ENCODE assay signal across 12 cellular contexts in the genomic region with DNA sequence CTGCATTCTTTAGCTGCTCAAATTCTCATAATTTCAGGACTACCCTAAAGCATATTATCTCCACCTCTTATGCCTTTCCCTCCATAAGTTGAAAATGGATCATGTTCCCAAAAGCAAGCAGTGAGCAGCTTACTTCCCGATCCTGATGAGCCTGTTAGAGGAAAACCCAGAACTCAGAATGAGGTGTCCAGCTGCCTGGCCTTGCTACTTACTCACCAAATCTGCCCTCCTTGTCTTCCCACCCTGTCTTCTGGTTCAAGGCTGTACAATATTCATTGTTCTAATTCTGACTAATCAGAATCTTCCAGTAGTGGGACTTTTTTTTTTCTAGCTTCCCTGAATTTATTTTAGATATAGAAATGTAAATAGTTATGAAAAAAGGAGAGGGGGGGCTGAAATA. TPM values are rescaled to one million over a fixed set of nuclear protein-coding genes. Genes with fewer than 3 reads are reported as not detected.
DNase-seq lines count a peak whose midpoint lies in the region; ATAC-seq, FAIRE-seq and TF ChIP-seq lines count a peak whose summit lies in the region.
"Had no signal": no experiment of that assay in that cellular context is flagged by ENCODE, and none has a peak within 500 bp of the region (broad histone marks: within the 10 kb centered on the region; RNA-seq: fewer than 3 reads in every experiment).

No MANE protein-coding gene starts in this region.

- H3K4me3 ChIP-seq in ACC112 (ENCODE audit: low read depth, low read length) (peak overlapping the region; percentile 42; the same call in 1 of the 2 replicates), astrocyte (ENCODE audit: insufficient read depth, low read depth, low read length) (peak overlapping the region; percentile 27), lung (no peak overlapping the region), H7 (ENCODE audit: insufficient read depth, low read depth, low read length) (no peak overlapping the region)

- peak overlapping the region; percentile 98 for H3K27ac ChIP-seq in ACC112 (ENCODE audit: low read depth, low read length)
- H3K27ac ChIP-seq in astrocyte (ENCODE audit: low read depth, low read length), result peak overlapping the region; percentile 86
- H3K27ac ChIP-seq in lung (ENCODE audit: low read depth in 1 of 2, low read length in 1 of 2), result peak overlapping the region; percentile 83 to 86

- peak overlapping the region; percentile 26 for H2AFZ ChIP-seq in ACC112 (ENCODE audit: low read length, unreplicated experiment)
- peak overlapping the region; percentile 43 for H2AFZ ChIP-seq in astrocyte (ENCODE audit: low read depth, low read length)

- 30 to 49% methylated on average over 1 of the region's 1 CpG for WGBS in lung, 2 donors

- H3K79me2 ChIP-seq in ACC112 (ENCODE audit: control insufficient read depth, insufficient read depth, low read length, unreplicated experiment) (no peaks in the 10 kb centered on the region), astrocyte (ENCODE audit: insufficient read depth, low read length) (no peaks in the 10 kb centered on the region)

- TF ChIP-seq CTCF in astrocyte (IDR thresholded peaks at IDR 0.05; ENCODE audit: insufficient read depth, low read depth, low read length), result no peak
- TF ChIP-seq CTCF in lung (IDR thresholded peaks at IDR 0.05; ENCODE audit: control extremely low read depth, extremely low read depth), result no peak

- peaks cover 33% of the 10 kb centered on the region for H3K4me1 Mint-ChIP-seq in astrocyte (ENCODE audit: low read depth, unreplicated experiment)

- H4K20me1 ChIP-seq in astrocyte (ENCODE audit: insufficient read depth, low read length), result no peaks in the 10 kb centered on the region

- peak overlapping the region; percentile 77 for H3K4me2 ChIP-seq in astrocyte (ENCODE audit: low read length)

- H3K27me3 Mint-ChIP-seq in astrocyte (ENCODE audit: low read depth, unreplicated experiment), result no peaks in the 10 kb centered on the region

- peak overlapping the region; percentile 73 for H3K9ac ChIP-seq in astrocyte (ENCODE audit: low read length)

- DNase-seq in HT1080 (ENCODE audit: low read depth) (peak; percentile 88), astrocyte (ENCODE audit: low read depth) (no peak), lung (ENCODE audit: low spot score) (no peak), AG08396 (ENCODE audit: low spot score) (no peak), H7 (no peak), midbrain (lab: John Stamatoyannopoulos, UW) (no peak)
- DNase-seq: activated effector memory CD4-positive, alpha-beta T cell treated with anti-CD3 and anti-CD28 coated beads, Interleukin-2, amount 50 U/mL, for 16 hours; DND-41; NCI-H1436 had no signal

- H3K27me3 ChIP-seq in ACC112 (ENCODE audit: insufficient read depth, low read length) (no peaks in the 10 kb centered on the region), astrocyte (ENCODE audit: insufficient read depth, low read length) (no peaks in the 10 kb centered on the region), lung (ENCODE audit: control insufficient read depth, insufficient read depth) (no peaks in the 10 kb centered on the region), H7 (ENCODE audit: control insufficient read depth, insufficient read depth, low read length) (no peaks in the 10 kb centered on the region)

- no peaks in the 10 kb centered on the region for H3K9me3 Mint-ChIP-seq in astrocyte (ENCODE audit: unreplicated experiment)
- H3K9me3 Mint-ChIP-seq: neural crest cell had no signal

- peak overlapping the region; percentile 37 for H3K4me3 Mint-ChIP-seq in astrocyte (ENCODE audit: unreplicated experiment)
- H3K4me3 Mint-ChIP-seq: neural crest cell had no signal

- no peak for ATAC-seq in lung (ENCODE audit: insufficient read depth, low FRiP score)
- ATAC-seq in HG03457 (IDR thresholded peaks at IDR 0.05; ENCODE audit: unreplicated experiment), result no peak

- H3K27ac Mint-ChIP-seq in astrocyte (ENCODE audit: unreplicated experiment), result peak overlapping the region; percentile 80

- peaks cover 58% of the 10 kb centered on the region for H3K4me1 ChIP-seq in ACC112 (ENCODE audit: control insufficient read depth, insufficient read depth, low read length, unreplicated experiment)
- peaks cover 35% of the 10 kb centered on the region for H3K4me1 ChIP-seq in astrocyte (ENCODE audit: insufficient read depth, low read length)
- peaks cover 12 to 17% of the 10 kb centered on the region in 2 donors for H3K4me1 ChIP-seq in lung (ENCODE audit: control insufficient read depth in 2 of 2, insufficient read depth in 2 of 2, low read length in 2 of 2)

- no peak for FAIRE-seq in astrocyte (lab: Jason Lieb, UNC)

- H3K36me3 Mint-ChIP-seq in astrocyte (ENCODE audit: low read depth, unreplicated experiment), result peaks cover 7% of the 10 kb centered on the region

- H3K9me3 ChIP-seq in astrocyte (ENCODE audit: insufficient read depth, low read depth, low read length) (no peaks in the 10 kb centered on the region), lung (ENCODE audit: control insufficient read depth in 2 of 2, insufficient read depth in 1 of 2, low read length in 1 of 2) (no peaks in the 10 kb centered on the region)

- no peaks in the 10 kb centered on the region for H3K36me3 ChIP-seq in ACC112 (ENCODE audit: insufficient read depth, low read length)
- no peaks in the 10 kb centered on the region for H3K36me3 ChIP-seq in astrocyte (ENCODE audit: insufficient read depth, low read length)
- H3K36me3 ChIP-seq in lung (ENCODE audit: control insufficient read depth in 2 of 2, insufficient read depth in 2 of 2, low read length in 2 of 2), result peaks cover 0 to 2% of the 10 kb centered on the region in 2 donors
- H3K36me3 ChIP-seq in H7 (replicated peaks; ENCODE audit: control insufficient read depth, insufficient read depth, low read length), result no peaks in the 10 kb centered on the region

RNA-seq across cellular contexts. Expression of a gene that starts 10.8 kb away (rescaled TPM):
- total RNA-seq in HT1080 (2014; rRNA removed; shearing (Covaris generic)), result 28.9 and 52.8 TPM in 2 replicates
- polyA plus RNA-seq in HT1080 (2015; cell fraction: cytosol; rRNA removed), result 52.9 and 73.5 TPM in 2 replicates
- polyA plus RNA-seq in HT1080 (2015; cell fraction: nucleus; rRNA removed), result 19.3 and 27.4 TPM in 2 replicates
- total RNA-seq in astrocyte (23.0 and 24.1 TPM in 2 replicates), lung (10 to 100 TPM; 27.8 to 29.8 TPM)
- 10 to 100 TPM; 32.5 to 50.5 TPM for polyA plus RNA-seq in lung
- 29.8 and 42.4 TPM in 2 replicates for total RNA-seq in H7 (2014; rRNA removed; shearing (Covaris generic))

RNA-seq across cellular contexts. Expression of a gene that starts 11.2 kb away (rescaled TPM):
- total RNA-seq in HT1080 (2014; rRNA removed; shearing (Covaris generic)), result 7.5 and 10.6 TPM in 2 replicates
- 9.4 and 10.7 TPM in 2 replicates for polyA plus RNA-seq in HT1080 (2015; cell fraction: cytosol; rRNA removed)
- polyA plus RNA-seq in HT1080 (2015; cell fraction: nucleus; rRNA removed), result 12.4 and 12.7 TPM in 2 replicates
- total RNA-seq in astrocyte (33.0 and 34.0 TPM in 2 replicates), lung (10 to 100 TPM; 12.2 to 27.8 TPM)
- 1 to 10 TPM; 6.1 to 6.6 TPM for polyA plus RNA-seq in lung
- 10.4 and 11.9 TPM in 2 replicates for total RNA-seq in H7 (2014; rRNA removed; shearing (Covaris generic))

Comparison
In these comparisons a context has a peak if more than half of its experiments do, and no peak if none do; other contexts are left out.
1. H3K4me3 ChIP-seq: peak in ACC112 (single experiment) and astrocyte (single experiment); none in lung (single experiment) and H7 (single experiment).
2. Peak in every context shown above with its lines, with median percentiles within 50 percentile points of each other: H3K27ac ChIP-seq.